Comparison of ENCODE assay signal across 18 cellular contexts in the genomic region with DNA sequence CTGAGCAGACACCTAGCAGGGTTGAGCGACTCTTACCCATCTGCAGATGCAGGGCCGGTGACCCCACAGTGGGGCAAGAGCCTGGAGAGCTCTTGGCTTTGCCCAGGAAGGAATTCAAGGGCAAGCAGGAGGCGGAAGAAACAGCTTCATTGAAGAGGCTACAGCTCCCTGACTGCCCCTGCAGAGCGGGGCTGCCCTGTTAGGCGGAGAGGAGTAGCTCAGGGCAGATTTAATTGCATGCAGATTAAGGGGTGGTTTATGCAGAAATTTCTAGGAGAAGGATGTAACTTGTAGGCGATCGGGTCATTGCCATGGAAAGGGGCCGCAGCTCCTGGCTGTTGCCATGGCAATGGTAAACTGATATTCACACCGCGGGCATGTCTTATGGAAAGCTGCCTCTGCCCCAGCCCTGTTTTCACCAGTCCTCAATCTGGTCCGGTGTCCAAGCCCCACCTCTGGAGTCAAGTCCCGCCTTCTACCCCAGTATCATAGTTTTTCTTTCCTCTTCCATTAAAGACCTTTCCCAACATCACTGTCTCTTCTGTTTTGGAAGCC.
A peak's percentile ranks its signal among the peaks of the same experiment; 100 is the strongest.
DNase-seq lines count a peak whose midpoint lies in the region; ATAC-seq, FAIRE-seq and TF ChIP-seq lines count a peak whose summit lies in the region.
"Had no signal": no experiment of that assay in that cellular context is flagged by ENCODE, and none has a peak within 500 bp of the region (broad histone marks: within the 10 kb centered on the region; RNA-seq: fewer than 3 reads in every experiment).

No MANE protein-coding gene starts in this region.

- peak overlapping the region; percentile 75 for H3K27ac ChIP-seq in stomach smooth muscle (ENCODE audit: low read length)

- H3K27ac Mint-ChIP-seq in activated CD8-positive, alpha-beta T cell treated with anti-CD3 and anti-CD28 coated beads for 36 hours, result peak overlapping the region; percentile 36
- no peak overlapping the region for H3K27ac Mint-ChIP-seq in activated CD8-positive, alpha-beta T cell treated with anti-CD3 and anti-CD28 coated beads, Interleukin-2, amount 10 ng/mL, durations not matched to agents 7 days and 5 days
- H3K27ac Mint-ChIP-seq in WTC11, result peak overlapping the region; percentile 88
- H3K27ac Mint-ChIP-seq: activated naive CD8-positive, alpha-beta T cell treated with anti-CD3 and anti-CD28 coated beads, Interleukin-2, amount 10 ng/mL, durations not matched to agents 7 days and 5 days; stimulated activated naive CD8-positive, alpha-beta T cell treated with anti-CD3 and anti-CD28 coated beads, Interleukin-15, Interleukin-2, amounts not matched to agents 100 ng/mL and 50 ng/mL, for 24 hours had no signal

- no peak for ATAC-seq in activated CD8-positive, alpha-beta T cell treated with anti-CD3 and anti-CD28 coated beads for 36 hours
- no peak for ATAC-seq in activated CD8-positive, alpha-beta T cell treated with anti-CD3 and anti-CD28 coated beads, Interleukin-2, amount 10 ng/mL, durations not matched to agents 7 days and 5 days
- ATAC-seq in WTC11, result peak; percentile 58
- no peak for ATAC-seq in HG02588 (IDR thresholded peaks at IDR 0.05; ENCODE audit: unreplicated experiment)

- intact Hi-C loops in activated CD8-positive, alpha-beta T cell treated with anti-CD3 and anti-CD28 coated beads for 36 hours (cut with micrococcal nuclease), result no loop called here

- H3K4me3 Mint-ChIP-seq in activated CD8-positive, alpha-beta T cell treated with anti-CD3 and anti-CD28 coated beads for 36 hours, result no peak overlapping the region
- H3K4me3 Mint-ChIP-seq in activated CD8-positive, alpha-beta T cell treated with anti-CD3 and anti-CD28 coated beads, Interleukin-2, amount 10 ng/mL, durations not matched to agents 7 days and 5 days, result no peak overlapping the region
- no peak overlapping the region for H3K4me3 Mint-ChIP-seq in WTC11
- H3K4me3 Mint-ChIP-seq: activated naive CD8-positive, alpha-beta T cell treated with anti-CD3 and anti-CD28 coated beads, Interleukin-2, amount 10 ng/mL, durations not matched to agents 7 days and 5 days; stimulated activated naive CD8-positive, alpha-beta T cell treated with anti-CD3 and anti-CD28 coated beads, Interleukin-15, Interleukin-2, amounts not matched to agents 100 ng/mL and 50 ng/mL, for 24 hours had no signal

- DNase-seq in activated CD8-positive, alpha-beta T cell treated with anti-CD3 and anti-CD28 coated beads for 36 hours, result no peak
- no peak for DNase-seq in activated CD8-positive, alpha-beta T cell treated with anti-CD3 and anti-CD28 coated beads, Interleukin-2, amount 10 ng/mL, durations not matched to agents 7 days and 5 days
- DNase-seq in WTC11 (ENCODE audit: low spot score) (peak; percentile 15), mesenteric fat pad (ENCODE audit: low spot score) (peak; percentile 45), RCC 7860 (ENCODE audit: low spot score) (no peak), T-helper 9 cell (no peak)
- DNase-seq: activated CD4-positive, alpha-beta T cell treated with anti-CD3 and anti-CD28 coated beads, Interleukin-2, amount 50 U/mL, for 1 hour; activated naive CD8-positive, alpha-beta T cell treated with anti-CD3 and anti-CD28 coated beads, Interleukin-2, amount 10 ng/mL, durations not matched to agents 7 days and 5 days; activated T-cell treated with anti-CD3 and anti-CD28 coated beads, Interleukin-2, amount 50 U/mL, for 48 hours; esophagus squamous epithelium; NCI-H1092 treated with DMSO at 0.1 percent for 48 hours; NCI-H446 had no signal

- no peak for TF ChIP-seq CTCF in activated CD8-positive, alpha-beta T cell treated with anti-CD3 and anti-CD28 coated beads for 36 hours (IDR thresholded peaks at IDR 0.05)
- no peak for TF ChIP-seq CTCF in WTC11 (IDR thresholded peaks at IDR 0.05)

- H3K9ac ChIP-seq in stomach smooth muscle (ENCODE audit: low read length in 2 of 2), result no peak overlapping the region

- H3K27me3 ChIP-seq in stomach smooth muscle (ENCODE audit: control insufficient read depth in 1 of 2, insufficient read depth in 2 of 2, low read length in 2 of 2), result no peaks in the 10 kb centered on the region
- H3K27me3 ChIP-seq: breast epithelium, esophagus squamous epithelium had no signal

- no peaks in the 10 kb centered on the region for H3K9me3 ChIP-seq in stomach smooth muscle (ENCODE audit: control insufficient read depth in 2 of 2, low read length in 2 of 2)
- H3K9me3 ChIP-seq: breast epithelium, esophagus squamous epithelium, prostate gland had no signal

- no peak overlapping the region for H3K4me3 ChIP-seq in stomach smooth muscle (ENCODE audit: low read length in 2 of 2)
- H3K4me3 ChIP-seq: breast epithelium, esophagus squamous epithelium, prostate gland had no signal

- FAIRE-seq in RCC 7860 (lab: Jason Lieb, UNC), result no peak
- FAIRE-seq: keratinocyte had no signal

- H3K36me3 Mint-ChIP-seq in activated CD8-positive, alpha-beta T cell treated with anti-CD3 and anti-CD28 coated beads for 36 hours (ENCODE audit: low read depth), result peaks cover 11% of the 10 kb centered on the region
- peaks cover 7% of the 10 kb centered on the region for H3K36me3 Mint-ChIP-seq in activated CD8-positive, alpha-beta T cell treated with anti-CD3 and anti-CD28 coated beads, Interleukin-2, amount 10 ng/mL, durations not matched to agents 7 days and 5 days (ENCODE audit: low read depth)
- H3K36me3 Mint-ChIP-seq in WTC11, result peaks cover 29% of the 10 kb centered on the region

- H3K4me1 Mint-ChIP-seq in activated CD8-positive, alpha-beta T cell treated with anti-CD3 and anti-CD28 coated beads for 36 hours (ENCODE audit: low read depth), result peaks cover 8% of the 10 kb centered on the region
- no peaks in the 10 kb centered on the region for H3K4me1 Mint-ChIP-seq in activated CD8-positive, alpha-beta T cell treated with anti-CD3 and anti-CD28 coated beads, Interleukin-2, amount 10 ng/mL, durations not matched to agents 7 days and 5 days (ENCODE audit: low read depth)
- peaks cover 47% of the 10 kb centered on the region for H3K4me1 Mint-ChIP-seq in WTC11

- no peaks in the 10 kb centered on the region for H3K27me3 Mint-ChIP-seq in activated CD8-positive, alpha-beta T cell treated with anti-CD3 and anti-CD28 coated beads for 36 hours
- no peaks in the 10 kb centered on the region for H3K27me3 Mint-ChIP-seq in activated CD8-positive, alpha-beta T cell treated with anti-CD3 and anti-CD28 coated beads, Interleukin-2, amount 10 ng/mL, durations not matched to agents 7 days and 5 days (ENCODE audit: low read depth)
- H3K27me3 Mint-ChIP-seq in WTC11 (ENCODE audit: low read depth), result no peaks in the 10 kb centered on the region
- H3K27me3 Mint-ChIP-seq: activated naive CD8-positive, alpha-beta T cell treated with anti-CD3 and anti-CD28 coated beads, Interleukin-2, amount 10 ng/mL, durations not matched to agents 7 days and 5 days; stimulated activated naive CD8-positive, alpha-beta T cell treated with anti-CD3 and anti-CD28 coated beads, Interleukin-15, Interleukin-2, amounts not matched to agents 100 ng/mL and 50 ng/mL, for 24 hours had no signal

- peaks cover 3 to 6% of the 10 kb centered on the region in 2 donors for H3K36me3 ChIP-seq in stomach smooth muscle (ENCODE audit: control insufficient read depth in 2 of 2, insufficient read depth in 2 of 2, low read length in 2 of 2)
- H3K36me3 ChIP-seq: breast epithelium, prostate gland had no signal

- H3K9me3 Mint-ChIP-seq in activated CD8-positive, alpha-beta T cell treated with anti-CD3 and anti-CD28 coated beads for 36 hours, result peaks cover 2% of the 10 kb centered on the region
- H3K9me3 Mint-ChIP-seq in activated CD8-positive, alpha-beta T cell treated with anti-CD3 and anti-CD28 coated beads, Interleukin-2, amount 10 ng/mL, durations not matched to agents 7 days and 5 days (ENCODE audit: insufficient read depth), result no peaks in the 10 kb centered on the region
- peaks cover 16% of the 10 kb centered on the region for H3K9me3 Mint-ChIP-seq in WTC11
- H3K9me3 Mint-ChIP-seq: activated naive CD8-positive, alpha-beta T cell treated with anti-CD3 and anti-CD28 coated beads, Interleukin-2, amount 10 ng/mL, durations not matched to agents 7 days and 5 days had no signal

- CTCF ChIA-PET in activated CD8-positive, alpha-beta T cell treated with anti-CD3 and anti-CD28 coated beads for 36 hours (lab: Charles Lee), result interaction anchor here (1.3 kb wide), 1 partner anchor 143 kb away, joined by 3 read pairs; no protein-coding TSS in a partner anchor
- CTCF ChIA-PET in activated CD8-positive, alpha-beta T cell treated with anti-CD3 and anti-CD28 coated beads, Interleukin-2, amount 10 ng/mL, durations not matched to agents 7 days and 5 days (lab: Charles Lee), result interaction anchor here (1.0 kb wide), 1 partner anchor 143 kb away, joined by 4 read pairs; no protein-coding TSS in a partner anchor
- CTCF ChIA-PET in WTC11 (lab: Charles Lee), result interaction anchor here (0.7 to 1.1 kb wide), 5 partner anchors 9 to 159 kb away, joined by 3 to 4 read pairs (median 3); no protein-coding TSS in a partner anchor

- H3K4me1 ChIP-seq in stomach smooth muscle (ENCODE audit: control insufficient read depth, insufficient read depth, low read length), result peaks cover 29% of the 10 kb centered on the region
- H3K4me1 ChIP-seq: prostate gland had no signal

- POLR2A ChIA-PET in activated CD8-positive, alpha-beta T cell treated with anti-CD3 and anti-CD28 coated beads for 36 hours (lab: Charles Lee), result interaction anchor here (0.7 kb wide), 1 partner anchor 30 kb away, joined by 3 read pairs; no protein-coding TSS in a partner anchor
- POLR2A ChIA-PET in activated CD8-positive, alpha-beta T cell treated with anti-CD3 and anti-CD28 coated beads, Interleukin-2, amount 10 ng/mL, durations not matched to agents 7 days and 5 days (lab: Charles Lee), result interaction anchor here (0.6 kb wide), 1 partner anchor 67 kb away, joined by 3 read pairs; no protein-coding TSS in a partner anchor
- POLR2A ChIA-PET in WTC11 (lab: Charles Lee), result interaction anchor here (1.4 kb wide), 1 partner anchor 9 kb away, joined by 3 read pairs; no protein-coding TSS in a partner anchor

TF ChIP-seq in WTC11, 78 proteins besides CTCF, POLR2A, EP300 and RAD21 (continues in another document):
- no peak for TF ChIP-seq CREM (CRISPR knock-in tag; IDR thresholded peaks at IDR 0.05)
- TF ChIP-seq ETV6 (CRISPR knock-in tag; IDR thresholded peaks at IDR 0.05), result no peak
- TF ChIP-seq NFATC4 (CRISPR knock-in tag; IDR thresholded peaks at IDR 0.05), result no peak
- no peak for TF ChIP-seq SMAD4 (CRISPR knock-in tag; IDR thresholded peaks at IDR 0.05)

Comparison
In these comparisons a context has a peak if more than half of its experiments do, and no peak if none do; other contexts are left out.
1. DNase-seq: peak in WTC11 (single experiment) and mesenteric fat pad (single experiment); none in activated CD8-positive, alpha-beta T cell treated with anti-CD3 and anti-CD28 coated beads for 36 hours (single experiment), activated CD8-positive, alpha-beta T cell treated with anti-CD3 and anti-CD28 coated beads, Interleukin-2, amount 10 ng/mL, durations not matched to agents 7 days and 5 days (single experiment), RCC 7860 (single experiment) and T-helper 9 cell (single experiment).